Comparison of ENCODE assay signal across 27 cellular contexts in genomic region chr1:212152869-212153268, GRCh38.
"Had no signal": no experiment of that assay in that cellular context is flagged by ENCODE, and none has a peak within 500 bp of the region (broad histone marks: within the 10 kb centered on the region; RNA-seq: fewer than 3 reads in every experiment).

No MANE protein-coding gene starts in this region.

- ATAC-seq: activated CD4-positive, CD25-positive, alpha-beta regulatory T cell treated with anti-CD3 and anti-CD28 coated beads, Interleukin-2, amount 50 U/mL, for 24 hours; activated T-cell treated with anti-CD3 and anti-CD28 coated beads, Interleukin-2, amount 50 U/mL, for 72 hours; body of pancreas; esophagus mucosa; T-helper 17 cell had no signal

- H3K27ac Mint-ChIP-seq: activated B cell treated with CpG ODN at 0.5 μM for 24 hours; activated naive CD8-positive, alpha-beta T cell; activated T-cell treated with anti-CD3 and anti-CD28 coated beads, Interleukin-2, amount 50 U/mL, for 24 hours; activated T-cell treated with anti-CD3 and anti-CD28 coated beads, Interleukin-2, amount 50 U/mL, for 72 hours; T-helper 17 cell; T-helper 2 cell treated with Interferon-gamma antibody and Interleukin-4, amounts not matched to agents 5 μg/mL and 100 μg/mL, for 36 hours had no signal

- H3K27me3 Mint-ChIP-seq: activated B cell treated with CpG ODN at 0.5 μM for 24 hours; activated naive CD8-positive, alpha-beta T cell; activated T-cell treated with anti-CD3 and anti-CD28 coated beads, Interleukin-2, amount 50 U/mL, for 24 hours; T-helper 17 cell had no signal

- H3K4me3 ChIP-seq: body of pancreas had no signal

- H3K9me3 ChIP-seq: body of pancreas had no signal

- H3K4me1 Mint-ChIP-seq: activated B cell treated with CpG ODN at 0.5 μM for 24 hours had no signal

- H3K4me3 Mint-ChIP-seq: activated B cell treated with CpG ODN at 0.5 μM for 24 hours; activated naive CD8-positive, alpha-beta T cell; activated T-cell treated with anti-CD3 and anti-CD28 coated beads, Interleukin-2, amount 50 U/mL, for 24 hours; activated T-cell treated with anti-CD3 and anti-CD28 coated beads, Interleukin-2, amount 50 U/mL, for 72 hours; T-helper 17 cell; T-helper 2 cell treated with Interferon-gamma antibody and Interleukin-4, amounts not matched to agents 5 μg/mL and 100 μg/mL, for 36 hours had no signal

- H3K27me3 ChIP-seq: body of pancreas had no signal

- H3K4me1 ChIP-seq: body of pancreas had no signal

- H3K27ac ChIP-seq: body of pancreas, WERI-Rb-1 had no signal

- H3K9me3 Mint-ChIP-seq: activated T-cell treated with anti-CD3 and anti-CD28 coated beads, Interleukin-2, amount 50 U/mL, for 24 hours; activated T-cell treated with anti-CD3 and anti-CD28 coated beads, Interleukin-2, amount 50 U/mL, for 72 hours; T-helper 2 cell treated with Interferon-gamma antibody and Interleukin-4, amounts not matched to agents 5 μg/mL and 100 μg/mL, for 36 hours had no signal

- DNase-seq: activated B cell treated with CpG ODN at 0.5 μM for 24 hours; activated CD4-positive, alpha-beta T cell treated with anti-CD3 and anti-CD28 coated beads for 48 hours; activated CD4-positive, alpha-beta T cell treated with anti-CD3 and anti-CD28 coated beads, Interleukin-2, amount 50 U/mL, for 1 hour; activated CD4-positive, alpha-beta T cell treated with anti-CD3 and anti-CD28 coated beads, Interleukin-2, amount 50 U/mL, for 48 hours; activated CD8-positive, alpha-beta memory T cell treated with anti-CD3 and anti-CD28 coated beads, Interleukin-2, amount 50 U/mL, for 48 hours; activated effector memory CD4-positive, alpha-beta T cell treated with Interleukin-2 at 50 U/mL for 16 hours; activated gamma-delta T cell treated with Interleukin-2 at 50 U/mL for 16 hours; activated naive CD4-positive, alpha-beta T cell treated with anti-CD3 and anti-CD28 coated beads, Interleukin-2, amount 50 U/mL, for 16 hours; activated naive CD4-positive, alpha-beta T cell treated with Interleukin-2 at 50 U/mL for 16 hours; activated T-cell treated with anti-CD3 and anti-CD28 coated beads for 4 hours; activated T-cell treated with anti-CD3 and anti-CD28 coated beads, Interleukin-2, amount 50 U/mL, for 24 hours; activated T-cell treated with anti-CD3 and anti-CD28 coated beads, Interleukin-2, amount 50 U/mL, for 72 hours; amygdala; aorta; body of pancreas; caudate nucleus; effector CD8-positive, alpha-beta T cell; foreskin fibroblast; head of caudate nucleus; T-helper 1 cell; T-helper 17 cell; T1000; WERI-Rb-1 had no signal

- H3K36me3 ChIP-seq: WERI-Rb-1 had no signal
